ENCODE assay signal across 28 cellular contexts in genomic region chr20:22977047-22977785, GRCh38. TPM values are rescaled to one million over a fixed set of nuclear protein-coding genes. Genes with fewer than 3 reads are reported as not detected.
DNase-seq lines count a peak whose midpoint lies in the region; ATAC-seq and TF ChIP-seq lines count a peak whose summit lies in the region.
"Had no signal": no experiment of that assay in that cellular context is flagged by ENCODE, and none has a peak within 500 bp of the region (broad histone marks: within the 10 kb centered on the region; RNA-seq: fewer than 3 reads in every experiment).

No MANE protein-coding gene starts in this region.

- no peaks in the 10 kb centered on the region for H4K20me1 ChIP-seq in BLaER1

- intact Hi-C loops in right cardiac atrium (cut with DNase I): no loop called here
- intact Hi-C loops in sigmoid colon (cut with DNase I): no loop called here

- H3K36me3 ChIP-seq in BLaER1: no peaks in the 10 kb centered on the region
- H3K36me3 ChIP-seq in sigmoid colon: no peaks in the 10 kb centered on the region
- H3K36me3 ChIP-seq: Peyer's patch, right lobe of liver, SJSA1 had no signal

- H3K27me3 ChIP-seq in BLaER1 (no peaks in the 10 kb centered on the region), right cardiac atrium (ENCODE audit: control insufficient read depth, insufficient read depth) (peaks cover 3% of the 10 kb centered on the region), sigmoid colon (no peaks in the 10 kb centered on the region)
- H3K27me3 ChIP-seq: Peyer's patch, right lobe of liver had no signal

- H3K4me3 ChIP-seq in BLaER1 (no peak overlapping the region), right cardiac atrium (ENCODE audit: low read length) (no peak overlapping the region), sigmoid colon (no peak overlapping the region)
- H3K4me3 ChIP-seq: GM12878, Peyer's patch, right lobe of liver, SJSA1 had no signal

- H3K4me2 ChIP-seq in BLaER1: peak overlapping the region; percentile 62

- WGBS in right cardiac atrium: 21% methylated on average over 4 of the region's 4 CpGs
- 69% methylated on average over 4 of the region's 4 CpGs for WGBS in sigmoid colon, 2 donors

- no peak overlapping the region for H3K9ac ChIP-seq in BLaER1

- peaks cover 6% of the 10 kb centered on the region for H3K9me3 ChIP-seq in BLaER1
- H3K9me3 ChIP-seq in right cardiac atrium (ENCODE audit: control insufficient read depth, low read length): no peaks in the 10 kb centered on the region
- no peaks in the 10 kb centered on the region for H3K9me3 ChIP-seq in sigmoid colon
- H3K9me3 ChIP-seq: Peyer's patch, right lobe of liver, SJSA1 had no signal

- H3K4me1 ChIP-seq in BLaER1 (peaks cover 24% of the 10 kb centered on the region), right cardiac atrium (ENCODE audit: control insufficient read depth, insufficient read depth, low read length) (peaks cover 4% of the 10 kb centered on the region), sigmoid colon (no peaks in the 10 kb centered on the region)
- H3K4me1 ChIP-seq: Peyer's patch, right lobe of liver, SJSA1 had no signal

- TF ChIP-seq CTCF in sigmoid colon (IDR thresholded peaks at IDR 0.05): no peak

- no peak overlapping the region for H3K27ac ChIP-seq in BLaER1
- no peak overlapping the region for H3K27ac ChIP-seq in right cardiac atrium (ENCODE audit: low read length)
- peak overlapping the region in 1 of 4 donors; percentile 14 for H3K27ac ChIP-seq in sigmoid colon
- H3K27ac ChIP-seq: C4-2B, Peyer's patch, right lobe of liver, SJSA1 had no signal

- no peak for TF ChIP-seq EP300 in sigmoid colon (IDR thresholded peaks at IDR 0.05)

- ATAC-seq in right cardiac atrium: peak; percentile 89 to 93
- no peak for ATAC-seq in GM18868 (IDR thresholded peaks at IDR 0.05; ENCODE audit: unreplicated experiment)
- ATAC-seq: activated CD8-positive, alpha-beta T cell treated with anti-CD3 and anti-CD28 coated beads for 36 hours; GM12878; right lobe of liver; T-cell had no signal

- TF ChIP-seq POLR2A in sigmoid colon (IDR thresholded peaks at IDR 0.05) (no peak), erythroblast (IDR thresholded peaks at IDR 0.05; ENCODE audit: low read length) (no peak)

- peak; percentile 8 for DNase-seq in cerebellar cortex (ENCODE audit: low spot score)
- DNase-seq in right cardiac atrium: peak in 2 of 3 donors; percentile 35 to 54
- peak; percentile 69 for DNase-seq in sigmoid colon
- DNase-seq in stimulated activated naive CD4-positive, alpha-beta T cell treated with Interleukin-2 at 50 U/mL for 16 hours (lab: John Stamatoyannopoulos, UW): no peak
- DNase-seq in activated effector memory CD4-positive, alpha-beta T cell treated with anti-CD3 and anti-CD28 coated beads, Interleukin-2, amount 50 U/mL, for 16 hours: no peak
- DNase-seq in erythroblast (lab: John Stamatoyannopoulos, UW): no peak
- DNase-seq: activated CD4-positive, CD25-positive, alpha-beta regulatory T cell treated with anti-CD3 and anti-CD28 coated beads, Interleukin-2, amount 50 U/mL, for 72 hours; activated CD8-positive, alpha-beta T cell treated with anti-CD3 and anti-CD28 coated beads for 36 hours; activated effector memory CD4-positive, alpha-beta T cell treated with Interleukin-2 at 50 U/mL for 16 hours; effector CD4-positive, alpha-beta T cell; foreskin melanocyte; H7; islet precursor cell; KG1; MV-4-11; NCI-H2171; NCI-H524 treated with DMSO at 0.1 percent for 48 hours; occipital lobe; Peyer's patch; right lobe of liver; T-cell had no signal

RNA-seq across cellular contexts. Expression of gene SSTR4, which starts 57.9 kb away (rescaled TPM):
- not detected for total RNA-seq in right cardiac atrium
- polyA plus RNA-seq in right cardiac atrium: not detected
- total RNA-seq in sigmoid colon: not detected
- under 1 TPM in 1 of 3 donors, not detected in 2; 0.04 TPM for polyA plus RNA-seq in sigmoid colon
- total RNA-seq: activated CD8-positive, alpha-beta T cell treated with anti-CD3 and anti-CD28 coated beads for 36 hours; GM12878; H7; occipital lobe; Peyer's patch; right lobe of liver; SJSA1; T-cell; ureter had no signal
- polyA plus RNA-seq: esophagus, GM12878 had no signal

Comparison
In these comparisons a context has a peak if more than half of its experiments do, and no peak if none do; other contexts are left out.
1. DNase-seq: peak in cerebellar cortex (single experiment), right cardiac atrium (2 of 3) and sigmoid colon (single experiment); none in stimulated activated naive CD4-positive, alpha-beta T cell treated with Interleukin-2 at 50 U/mL for 16 hours (single experiment), activated effector memory CD4-positive, alpha-beta T cell treated with anti-CD3 and anti-CD28 coated beads, Interleukin-2, amount 50 U/mL, for 16 hours (single experiment) and erythroblast (0 of 2).